Comparison of ENCODE assay signal across 20 cellular contexts in genomic region chr1:29672416-29672815, GRCh38.
DNase-seq lines count a peak whose midpoint lies in the region; ATAC-seq and TF ChIP-seq lines count a peak whose summit lies in the region.
"Had no signal": no experiment of that assay in that cellular context is flagged by ENCODE, and none has a peak within 500 bp of the region (broad histone marks: within the 10 kb centered on the region; RNA-seq: fewer than 3 reads in every experiment).

No MANE protein-coding gene starts in this region.

- no peaks in the 10 kb centered on the region for H3K36me3 ChIP-seq in WERI-Rb-1
- H3K36me3 ChIP-seq in Caco-2 (ENCODE audit: control insufficient read depth, insufficient read depth, low read length), result no peaks in the 10 kb centered on the region
- H3K36me3 ChIP-seq: Peyer's patch, SJSA1 had no signal

- intact Hi-C loops in Caco-2 (cut with micrococcal nuclease; ENCODE audit: unreplicated experiment), result no loop called here

- CTCF ChIA-PET in Caco-2 (lab: Charles Lee), result no interaction called here
- CTCF ChIA-PET in activated CD8-positive, alpha-beta T cell treated with anti-CD3 and anti-CD28 coated beads, Interleukin-2, amount 10 ng/mL, durations not matched to agents 7 days and 5 days (lab: Charles Lee), result no interaction called here

- DNase-seq in D341Med (ENCODE audit: low spot score) (peak; percentile 2), WERI-Rb-1 (no peak), glutamatergic neuron (no peak), neural crest cell (ENCODE audit: low read depth, low spot score) (no peak), inferior parietal cortex (ENCODE audit: extremely low spot score) (no peak), Caco-2 (no peak)
- no peak for DNase-seq in activated CD8-positive, alpha-beta T cell treated with anti-CD3 and anti-CD28 coated beads, Interleukin-2, amount 10 ng/mL, durations not matched to agents 7 days and 5 days
- DNase-seq: DMS79, GM23248, NCI-H1092, NCI-H1436, NCI-H187 treated with DMSO at 0.1 percent for 48 hours, NCI-H226, NCI-H510A treated with DMSO at 0.1 percent for 48 hours, NCI-H774 had no signal

- H3K27me3 Mint-ChIP-seq in glutamatergic neuron (ENCODE audit: unreplicated experiment) (peaks cover 7% of the 10 kb centered on the region), neural crest cell (ENCODE audit: low read depth) (no peaks in the 10 kb centered on the region), Caco-2 (ENCODE audit: insufficient read depth, unreplicated experiment) (peaks cover 3% of the 10 kb centered on the region)
- peaks cover 1% of the 10 kb centered on the region for H3K27me3 Mint-ChIP-seq in activated CD8-positive, alpha-beta T cell treated with anti-CD3 and anti-CD28 coated beads, Interleukin-2, amount 10 ng/mL, durations not matched to agents 7 days and 5 days (ENCODE audit: low read depth)

- no peak for ATAC-seq in HG03139 (IDR thresholded peaks at IDR 0.05; ENCODE audit: unreplicated experiment)
- no peak for ATAC-seq in activated CD8-positive, alpha-beta T cell treated with anti-CD3 and anti-CD28 coated beads, Interleukin-2, amount 10 ng/mL, durations not matched to agents 7 days and 5 days
- ATAC-seq: HCT116 had no signal

- BruUV-seq in Caco-2 (replicated peaks; lab: Mats Ljungman, UMichigan), result no TSS peak

- H3K9me3 Mint-ChIP-seq in glutamatergic neuron (ENCODE audit: unreplicated experiment), result peaks cover 5% of the 10 kb centered on the region
- no peaks in the 10 kb centered on the region for H3K9me3 Mint-ChIP-seq in neural crest cell
- H3K9me3 Mint-ChIP-seq in Caco-2 (ENCODE audit: unreplicated experiment), result no peaks in the 10 kb centered on the region
- H3K9me3 Mint-ChIP-seq in activated CD8-positive, alpha-beta T cell treated with anti-CD3 and anti-CD28 coated beads, Interleukin-2, amount 10 ng/mL, durations not matched to agents 7 days and 5 days (ENCODE audit: insufficient read depth), result no peaks in the 10 kb centered on the region

- no peaks in the 10 kb centered on the region for H3K9me3 ChIP-seq in WERI-Rb-1 (ENCODE audit: severe bottlenecking)
- H3K9me3 ChIP-seq in Caco-2, result no peaks in the 10 kb centered on the region
- H3K9me3 ChIP-seq: Peyer's patch, SJSA1 had no signal

- no peaks in the 10 kb centered on the region for H3K4me1 ChIP-seq in Caco-2
- H3K4me1 ChIP-seq: Peyer's patch, SJSA1 had no signal

- H3K4me3 ChIP-seq in WERI-Rb-1 (ENCODE audit: low read depth, low read length) (no peak overlapping the region), Caco-2 (ENCODE audit: low read depth, low read length) (no peak overlapping the region)
- H3K4me3 ChIP-seq: GM23248, Peyer's patch, SJSA1 had no signal

- POLR2A ChIA-PET in Caco-2 (lab: Charles Lee), result no interaction called here
- POLR2A ChIA-PET in activated CD8-positive, alpha-beta T cell treated with anti-CD3 and anti-CD28 coated beads, Interleukin-2, amount 10 ng/mL, durations not matched to agents 7 days and 5 days (lab: Charles Lee), result no interaction called here

- H3K27ac Mint-ChIP-seq in glutamatergic neuron (ENCODE audit: unreplicated experiment) (peak overlapping the region; percentile 64), neural crest cell (ENCODE audit: unreplicated experiment) (peak overlapping the region; percentile 20), Caco-2 (ENCODE audit: unreplicated experiment) (no peak overlapping the region)
- H3K27ac Mint-ChIP-seq in activated CD8-positive, alpha-beta T cell treated with anti-CD3 and anti-CD28 coated beads, Interleukin-2, amount 10 ng/mL, durations not matched to agents 7 days and 5 days, result no peak overlapping the region
- H3K27ac Mint-ChIP-seq: B cell had no signal

- TF ChIP-seq CTCF in WERI-Rb-1 (IDR thresholded peaks at IDR 0.05; ENCODE audit: low read depth, low read length), result no peak
- no peak for TF ChIP-seq CTCF in glutamatergic neuron (IDR thresholded peaks at IDR 0.05; ENCODE audit: partially characterized antibody, unreplicated experiment)
- no peak for TF ChIP-seq CTCF in neural crest cell (conservative IDR thresholded peaks at IDR 0.05)
- no peak for TF ChIP-seq CTCF in Caco-2 (IDR thresholded peaks at IDR 0.05; ENCODE audit: insufficient read depth in 1 of 2, low read depth in 1 of 2, low read length in 1 of 2, severe bottlenecking in 1 of 2, unreplicated experiment in 1 of 2)

- H3K4me1 Mint-ChIP-seq in glutamatergic neuron (ENCODE audit: low read depth, unreplicated experiment) (peaks cover 14% of the 10 kb centered on the region), neural crest cell (peaks cover 25% of the 10 kb centered on the region), Caco-2 (ENCODE audit: low read depth, unreplicated experiment) (no peaks in the 10 kb centered on the region)
- no peaks in the 10 kb centered on the region for H3K4me1 Mint-ChIP-seq in activated CD8-positive, alpha-beta T cell treated with anti-CD3 and anti-CD28 coated beads, Interleukin-2, amount 10 ng/mL, durations not matched to agents 7 days and 5 days (ENCODE audit: low read depth)
- H3K4me1 Mint-ChIP-seq: B cell had no signal

- peak overlapping the region; percentile 52; the same call in 1 of the 2 replicates for H3K27ac ChIP-seq in WERI-Rb-1
- H3K27ac ChIP-seq: GM23248, Peyer's patch, SJSA1 had no signal

- H3K27me3 ChIP-seq in WERI-Rb-1 (ENCODE audit: insufficient read depth, low read depth, severe bottlenecking) (no peaks in the 10 kb centered on the region), Caco-2 (replicated peaks; ENCODE audit: control insufficient read depth, insufficient read depth, low read length) (no peaks in the 10 kb centered on the region)
- H3K27me3 ChIP-seq: Peyer's patch had no signal

- no peak overlapping the region for H3K4me3 Mint-ChIP-seq in glutamatergic neuron (ENCODE audit: unreplicated experiment)
- no peak overlapping the region for H3K4me3 Mint-ChIP-seq in neural crest cell
- H3K4me3 Mint-ChIP-seq in Caco-2 (ENCODE audit: unreplicated experiment), result no peak overlapping the region
- no peak overlapping the region for H3K4me3 Mint-ChIP-seq in activated CD8-positive, alpha-beta T cell treated with anti-CD3 and anti-CD28 coated beads, Interleukin-2, amount 10 ng/mL, durations not matched to agents 7 days and 5 days
- H3K4me3 Mint-ChIP-seq: B cell had no signal

- H3K36me3 Mint-ChIP-seq in glutamatergic neuron (ENCODE audit: unreplicated experiment) (no peaks in the 10 kb centered on the region), neural crest cell (ENCODE audit: low read depth) (no peaks in the 10 kb centered on the region), Caco-2 (ENCODE audit: insufficient read depth, unreplicated experiment) (peaks cover 6% of the 10 kb centered on the region)
- H3K36me3 Mint-ChIP-seq in activated CD8-positive, alpha-beta T cell treated with anti-CD3 and anti-CD28 coated beads, Interleukin-2, amount 10 ng/mL, durations not matched to agents 7 days and 5 days (ENCODE audit: low read depth), result no peaks in the 10 kb centered on the region

Comparison
In these comparisons a context has a peak if more than half of its experiments do, and no peak if none do; other contexts are left out.
1. H3K27ac Mint-ChIP-seq: peak in glutamatergic neuron (single experiment) and neural crest cell (single experiment); none in Caco-2 (single experiment) and activated CD8-positive, alpha-beta T cell treated with anti-CD3 and anti-CD28 coated beads, Interleukin-2, amount 10 ng/mL, durations not matched to agents 7 days and 5 days (single experiment).